ENCODE assay signal across 26 cellular contexts in genomic region chr4:89175611-89176010, GRCh38.
DNase-seq lines count a peak whose midpoint lies in the region; ATAC-seq and TF ChIP-seq lines count a peak whose summit lies in the region.
"Had no signal": no experiment of that assay in that cellular context is flagged by ENCODE, and none has a peak within 500 bp of the region (broad histone marks: within the 10 kb centered on the region; RNA-seq: fewer than 3 reads in every experiment).

No MANE protein-coding gene starts in this region.

- H4K20me1 ChIP-seq in smooth muscle cell (ENCODE audit: low read depth), result no peaks in the 10 kb centered on the region
- H4K20me1 ChIP-seq: BLaER1 treated with 17β-estradiol and CSF1 and Interleukin-3, amounts not matched to agents 10 nM and 100 nM had no signal

- ATAC-seq in body of pancreas (peak; percentile 70), mucosa of descending colon (peak; percentile 53), GM18870 (IDR thresholded peaks at IDR 0.05; ENCODE audit: unreplicated experiment) (no peak), HG03520 (IDR thresholded peaks at IDR 0.05; ENCODE audit: unreplicated experiment) (no peak)

- H3K4me1 ChIP-seq in body of pancreas (peaks cover 24% of the 10 kb centered on the region), mucosa of descending colon (ENCODE audit: low read depth) (no peaks in the 10 kb centered on the region), smooth muscle cell (ENCODE audit: low read depth) (no peaks in the 10 kb centered on the region)
- H3K4me1 ChIP-seq: BLaER1 treated with 17β-estradiol and CSF1 and Interleukin-3, amounts not matched to agents 10 nM and 100 nM; Caco-2 had no signal

- H2AFZ ChIP-seq in smooth muscle cell (ENCODE audit: low read depth), result no peak overlapping the region
- H2AFZ ChIP-seq: GM23248 had no signal

- DNase-seq in NCI-H82 (lab: John Stamatoyannopoulos, UW) (peak; percentile 31), NCI-H82 treated with DMSO at 0.1 percent for 48 hours (lab: John Stamatoyannopoulos, UW; ENCODE audit: unreplicated experiment) (no peak), body of pancreas (peak; percentile 27 to 58 (median 36)), mucosa of descending colon (peak in 1 of 3 donors; percentile 28), smooth muscle cell (lab: John Stamatoyannopoulos, UW; ENCODE audit: unreplicated experiment) (no peak), NCI-H2196 treated with DMSO at 0.1 percent for 48 hours (lab: John Stamatoyannopoulos, UW; ENCODE audit: unreplicated experiment) (no peak)
- DNase-seq: ACHN; Caco-2; CD4-positive, alpha-beta memory T cell; DMS 273 treated with DMSO at 0.1 percent for 48 hours; GM23248; KG1; NCI-H1092 treated with DMSO at 0.1 percent for 48 hours; NCI-H1436 treated with DMSO at 0.1 percent for 48 hours; NCI-H1930; NCI-H2171; NCI-H526; NK-92 treated with Interleukin-12 subunit alpha and Interleukin-12 subunit beta, amount 100 ng/mL, for 24 hours; SIG-M5; SK-N-SH had no signal

- H3K36me3 ChIP-seq in body of pancreas (replicated peaks in 1 of 2; ENCODE audit: insufficient read depth in 1 of 2, low read depth in 2 of 2) (no peaks in the 10 kb centered on the region), mucosa of descending colon (ENCODE audit: low read depth) (no peaks in the 10 kb centered on the region), smooth muscle cell (ENCODE audit: low read depth) (no peaks in the 10 kb centered on the region)
- H3K36me3 ChIP-seq: BLaER1 treated with 17β-estradiol and CSF1 and Interleukin-3, amounts not matched to agents 10 nM and 100 nM; HAP-1 had no signal

- no peaks in the 10 kb centered on the region for H3K79me2 ChIP-seq in smooth muscle cell (ENCODE audit: low read depth)

- TF ChIP-seq CTCF in body of pancreas (IDR thresholded peaks at IDR 0.05) (no peak), mucosa of descending colon (IDR thresholded peaks at IDR 0.05) (no peak), smooth muscle cell (IDR thresholded peaks at IDR 0.05; ENCODE audit: borderline replicate concordance, insufficient read depth, poor library complexity, severe bottlenecking) (no peak)

- H3K27me3 ChIP-seq in body of pancreas (no peaks in the 10 kb centered on the region), smooth muscle cell (ENCODE audit: low read depth) (no peaks in the 10 kb centered on the region)
- H3K27me3 ChIP-seq: BLaER1 treated with 17β-estradiol and CSF1 and Interleukin-3, amounts not matched to agents 10 nM and 100 nM had no signal

- no peaks in the 10 kb centered on the region for H3F3A ChIP-seq in smooth muscle cell (ENCODE audit: low read depth)

- H3K4me3 ChIP-seq in body of pancreas (no peak overlapping the region), mucosa of descending colon (no peak overlapping the region), smooth muscle cell (no peak overlapping the region)
- H3K4me3 ChIP-seq: BLaER1 treated with 17β-estradiol and CSF1 and Interleukin-3, amounts not matched to agents 10 nM and 100 nM; GM23248; HAP-1 had no signal

- H3K9ac ChIP-seq in smooth muscle cell (ENCODE audit: low read depth), result no peak overlapping the region
- H3K9ac ChIP-seq: BLaER1 treated with 17β-estradiol and CSF1 and Interleukin-3, amounts not matched to agents 10 nM and 100 nM; GM23248; SK-N-SH had no signal

- intact Hi-C loops in body of pancreas (cut with DNase I) (no loop called here), mucosa of descending colon (cut with DNase I, micrococcal nuclease) (no loop called here)

- H3K27ac ChIP-seq in body of pancreas, result peak overlapping the region in 1 of 4 donors; percentile 6
- no peak overlapping the region for H3K27ac ChIP-seq in smooth muscle cell (ENCODE audit: low read depth)
- H3K27ac ChIP-seq: 22Rv1; BLaER1 treated with 17β-estradiol and CSF1 and Interleukin-3, amounts not matched to agents 10 nM and 100 nM; GM23248; RWPE1 had no signal

- no peaks in the 10 kb centered on the region for H3K9me3 ChIP-seq in body of pancreas
- H3K9me3 ChIP-seq in mucosa of descending colon, result no peaks in the 10 kb centered on the region
- H3K9me3 ChIP-seq in smooth muscle cell (replicated peaks; ENCODE audit: low read depth), result no peaks in the 10 kb centered on the region
- H3K9me3 ChIP-seq: BLaER1 treated with 17β-estradiol and CSF1 and Interleukin-3, amounts not matched to agents 10 nM and 100 nM; Caco-2; HAP-1; SK-N-SH had no signal

- H3K4me2 ChIP-seq in smooth muscle cell, result no peak overlapping the region
- H3K4me2 ChIP-seq: BLaER1 treated with 17β-estradiol and CSF1 and Interleukin-3, amounts not matched to agents 10 nM and 100 nM; SK-N-SH had no signal

- TF ChIP-seq POLR2A in body of pancreas (IDR thresholded peaks at IDR 0.05), result no peak

Comparison
In these comparisons a context has a peak if more than half of its experiments do, and no peak if none do; other contexts are left out.
1. DNase-seq: peak in NCI-H82 (single experiment) and body of pancreas (4 of 4); none in NCI-H82 treated with DMSO at 0.1 percent for 48 hours (single experiment), smooth muscle cell (single experiment) and NCI-H2196 treated with DMSO at 0.1 percent for 48 hours (single experiment).
2. ATAC-seq: peak in body of pancreas (single experiment) and mucosa of descending colon (single experiment); none in GM18870 (single experiment) and HG03520 (single experiment).